9 cellular contexts compared by ENCODE assay signal in genomic region chr1:5980314-5981008, GRCh38. TPM values are rescaled to one million over a fixed set of nuclear protein-coding genes. Genes with fewer than 3 reads are reported as not detected.
DNase-seq lines count a peak whose midpoint lies in the region; TF ChIP-seq lines count a peak whose summit lies in the region.
"Had no signal": no experiment of that assay in that cellular context is flagged by ENCODE, and none has a peak within 500 bp of the region (broad histone marks: within the 10 kb centered on the region; RNA-seq: fewer than 3 reads in every experiment).

No MANE protein-coding gene starts in this region.

- no peak overlapping the region for H3K27ac ChIP-seq in mesendoderm (ENCODE audit: low read depth, low read length)

- H3K4me1 ChIP-seq in mesendoderm (ENCODE audit: control insufficient read depth, low read depth, low read length) = peaks cover 7% of the 10 kb centered on the region

- peak overlapping the region; percentile 82 for H2BK5ac ChIP-seq in mesendoderm (ENCODE audit: low read length)

- no peak overlapping the region for H3K4me3 ChIP-seq in MG63
- H3K4me3 ChIP-seq in choroid plexus epithelial cell (ENCODE audit: low read depth, low read length) = no peak overlapping the region
- no peak overlapping the region for H3K4me3 ChIP-seq in mesendoderm (ENCODE audit: low read length)

- no peak overlapping the region for H3K4ac ChIP-seq in mesendoderm (ENCODE audit: low read depth, low read length)

- H2AK5ac ChIP-seq in mesendoderm (ENCODE audit: low read length) = no peak overlapping the region

- H3K27me3 ChIP-seq in MG63 (no peaks in the 10 kb centered on the region), mesendoderm (ENCODE audit: insufficient read depth, low read length, poor library complexity) (no peaks in the 10 kb centered on the region)

- no peaks in the 10 kb centered on the region for H3K9me3 ChIP-seq in MG63

- H3K9ac ChIP-seq in mesendoderm (ENCODE audit: low read length) = peak overlapping the region; percentile 67

- WGBS in mesendoderm (ENCODE audit: extremely low coverage, insufficient coverage, low lambda C conversion rate) = no CpG with 5 or more reads among the region's 20 CpGs

- H3K56ac ChIP-seq in mesendoderm (ENCODE audit: low read length) = peak overlapping the region; percentile 86

- peak; percentile 40 for TF ChIP-seq CTCF in choroid plexus epithelial cell (conservative IDR thresholded peaks at IDR 0.05; ENCODE audit: low read depth, low read length)

- no peak overlapping the region for H3K18ac ChIP-seq in mesendoderm (ENCODE audit: low read length)

- H4K5ac ChIP-seq in mesendoderm (ENCODE audit: low read length) = peak overlapping the region; percentile 62

- H2BK15ac ChIP-seq in mesendoderm (replicated peaks; ENCODE audit: low read depth) = no peak overlapping the region

- no peaks in the 10 kb centered on the region for H3K79me2 ChIP-seq in mesendoderm (ENCODE audit: control insufficient read depth, insufficient read depth, low read length)

- H3K23ac ChIP-seq in mesendoderm (ENCODE audit: low read length) = no peak overlapping the region

- peaks cover 12% of the 10 kb centered on the region for H3K36me3 ChIP-seq in MG63
- peaks cover 1% of the 10 kb centered on the region for H3K36me3 ChIP-seq in mesendoderm (ENCODE audit: control insufficient read depth, insufficient read depth, low read length)

- H3K79me1 ChIP-seq in mesendoderm (ENCODE audit: low read length) = no peaks in the 10 kb centered on the region

- no peak overlapping the region for H4K8ac ChIP-seq in mesendoderm (ENCODE audit: low read depth, low read length)

- H2BK120ac ChIP-seq in mesendoderm (ENCODE audit: low read depth, low read length) = no peak overlapping the region

- peak; percentile 60 for DNase-seq in CMK (ENCODE audit: low read depth)
- peak; percentile 46 for DNase-seq in MG63
- DNase-seq in choroid plexus epithelial cell (ENCODE audit: low read depth) = peak; percentile 56
- peak; percentile 97 for DNase-seq in mesendoderm
- no peak for DNase-seq in mucosa of gallbladder (ENCODE audit: low spot score)
- DNase-seq in activated CD4-positive, alpha-beta T cell treated with anti-CD3 and anti-CD28 coated beads, Interleukin-2, amount 50 U/mL, for 4 hours = no peak
- no peak for DNase-seq in activated CD4-positive, CD25-positive, alpha-beta regulatory T cell treated with anti-CD3 and anti-CD28 coated beads, Interleukin-2, amount 50 U/mL, for 72 hours
- DNase-seq in DMS79 (lab: John Stamatoyannopoulos, UW) = no peak
- DNase-seq: stimulated activated naive B cell treated with anti-CD40 and anti-IgM and Interleukin-4, amounts not matched to agents 10 μg/mL and 1 μg/mL and 100 μg/mL, for 72 hours had no signal

- peak overlapping the region; percentile 43 for H3K4me2 ChIP-seq in mesendoderm (ENCODE audit: low read length)

RNA-seq across cellular contexts. Expression of gene NPHP4, which starts 11.8 kb away (rescaled TPM):
- 9.6 and 10.7 TPM in 2 replicates for total RNA-seq in MG63 (2014; rRNA removed; shearing (Covaris generic); ENCODE audit: low replicate concordance)
- 3.0 TPM for polyA plus RNA-seq in mesendoderm (2013, experiment 1 of 2)
- polyA plus RNA-seq in mesendoderm (2013, experiment 2 of 2) = 3.0 TPM
- total RNA-seq in mucosa of gallbladder = 20.6 TPM

Comparison
In these comparisons a context has a peak if more than half of its experiments do, and no peak if none do; other contexts are left out.
1. DNase-seq: peak in CMK (single experiment), MG63 (single experiment), choroid plexus epithelial cell (single experiment) and mesendoderm (single experiment); none in mucosa of gallbladder (single experiment), activated CD4-positive, alpha-beta T cell treated with anti-CD3 and anti-CD28 coated beads, Interleukin-2, amount 50 U/mL, for 4 hours (0 of 2), activated CD4-positive, CD25-positive, alpha-beta regulatory T cell treated with anti-CD3 and anti-CD28 coated beads, Interleukin-2, amount 50 U/mL, for 72 hours (single experiment) and DMS79 (single experiment).